ENCODE assay signal across 19 cellular contexts in genomic region chr13:91664036-91664435, GRCh38.
A peak's percentile ranks its signal among the peaks of the same experiment; 100 is the strongest.
DNase-seq lines count a peak whose midpoint lies in the region; ATAC-seq and TF ChIP-seq lines count a peak whose summit lies in the region.
"Had no signal": no experiment of that assay in that cellular context is flagged by ENCODE, and none has a peak within 500 bp of the region (broad histone marks: within the 10 kb centered on the region; RNA-seq: fewer than 3 reads in every experiment).

No MANE protein-coding gene starts in this region.

- H4K91ac ChIP-seq in mesenchymal stem cell (ENCODE audit: low read length): no peak overlapping the region

- H3K79me1 ChIP-seq in mesenchymal stem cell (replicated peaks; ENCODE audit: low read length, poor library complexity, severe bottlenecking): no peaks in the 10 kb centered on the region

- no peak overlapping the region for H3K23ac ChIP-seq in mesenchymal stem cell (ENCODE audit: low read length in 2 of 2)

- ATAC-seq in gastrocnemius medialis: no peak
- ATAC-seq: CD8-positive, alpha-beta T cell; GM23338 had no signal

- H3K4ac ChIP-seq in mesenchymal stem cell (ENCODE audit: low read depth in 1 of 2, low read length in 2 of 2): no peak overlapping the region

- no peak overlapping the region for H2BK5ac ChIP-seq in mesenchymal stem cell (ENCODE audit: low read depth, low read length, poor library complexity, severe bottlenecking)

- in situ Hi-C loops in gastrocnemius medialis (cut with MboI; ENCODE audit: low sequenced_read_pairs in 4 of 4): no loop called here

- H2BK15ac ChIP-seq in mesenchymal stem cell (ENCODE audit: low read depth, poor library complexity, severe bottlenecking): no peak overlapping the region

- no peak overlapping the region for H2AFZ ChIP-seq in mesenchymal stem cell (ENCODE audit: low read depth, low read length)
- H2AFZ ChIP-seq: GM23338 had no signal

- no peak overlapping the region for H3K18ac ChIP-seq in mesenchymal stem cell (ENCODE audit: low read depth in 1 of 2, low read length in 2 of 2)

- H2BK120ac ChIP-seq in mesenchymal stem cell (ENCODE audit: low read depth, low read length): no peak overlapping the region

- H2AK5ac ChIP-seq in mesenchymal stem cell (ENCODE audit: low read length, severe bottlenecking): no peak overlapping the region

- H2BK12ac ChIP-seq in mesenchymal stem cell (ENCODE audit: low read length in 2 of 2): no peak overlapping the region

- H4K8ac ChIP-seq in mesenchymal stem cell (ENCODE audit: low read length): no peak overlapping the region

- no peaks in the 10 kb centered on the region for H3K4me1 ChIP-seq in gastrocnemius medialis
- H3K4me1 ChIP-seq in mesenchymal stem cell (ENCODE audit: control insufficient read depth, insufficient read depth, low read depth, low read length): peaks cover 3% of the 10 kb centered on the region
- H3K4me1 ChIP-seq: BE2C had no signal

- no peak for TF ChIP-seq POLR2A in gastrocnemius medialis (IDR thresholded peaks at IDR 0.05)

- intact Hi-C loops in gastrocnemius medialis (cut with DNase I; ENCODE audit: low total_unique reads): no loop called here

- WGBS in mesenchymal stem cell: 62% methylated on average over 3 of the region's 3 CpGs

- H3K4me3 ChIP-seq in gastrocnemius medialis: no peak overlapping the region
- no peak overlapping the region for H3K4me3 ChIP-seq in mesenchymal stem cell (ENCODE audit: insufficient read depth in 1 of 2, low read depth in 1 of 2, low read length in 2 of 2)
- H3K4me3 ChIP-seq: GM23338, SK-N-MC had no signal

- H3K9me3 ChIP-seq in gastrocnemius medialis (no peaks in the 10 kb centered on the region), mesenchymal stem cell (ENCODE audit: control insufficient read depth, low read length) (no peaks in the 10 kb centered on the region)
- H3K9me3 ChIP-seq: BE2C had no signal

- DNase-seq in M059J (ENCODE audit: low read depth): peak; percentile 1
- DNase-seq in RKO (ENCODE audit: low spot score): peak; percentile 15
- DNase-seq in epithelial cell of prostate (ENCODE audit: low read depth, low spot score): peak; percentile 6
- peak; percentile 64 for DNase-seq in putamen (ENCODE audit: low spot score)
- no peak for DNase-seq in SIG-M5 treated with dmso at 0.1 percent for 504 hours (lab: John Stamatoyannopoulos, UW; ENCODE audit: unreplicated experiment)
- no peak for DNase-seq in gastrocnemius medialis
- no peak for DNase-seq in mesenchymal stem cell
- DNase-seq: BE2C; CD8-positive, alpha-beta T cell; GF-D8; Kasumi-1; MV-4-11; NCI-H1436; NCI-H2107; NCI-H446 treated with DMSO at 0.1 percent for 48 hours; NCI-H82; RPMI8226 had no signal

- H3K14ac ChIP-seq in mesenchymal stem cell (ENCODE audit: low read length in 2 of 2): no peak overlapping the region

- H3K27me3 ChIP-seq in gastrocnemius medialis: no peaks in the 10 kb centered on the region
- no peaks in the 10 kb centered on the region for H3K27me3 ChIP-seq in mesenchymal stem cell (ENCODE audit: control insufficient read depth in 1 of 2, insufficient read depth in 1 of 2, low read length in 2 of 2)
- H3K27me3 ChIP-seq: BE2C had no signal

- no peak overlapping the region for H3K9ac ChIP-seq in mesenchymal stem cell (ENCODE audit: low read length)

- no peak overlapping the region for H3K27ac ChIP-seq in epithelial cell of prostate
- no peak overlapping the region for H3K27ac ChIP-seq in gastrocnemius medialis
- no peak overlapping the region for H3K27ac ChIP-seq in mesenchymal stem cell (ENCODE audit: low read length, poor library complexity, severe bottlenecking)
- H3K27ac ChIP-seq: SK-N-MC had no signal

- H3K36me3 ChIP-seq in gastrocnemius medialis (no peaks in the 10 kb centered on the region), mesenchymal stem cell (ENCODE audit: control insufficient read depth in 1 of 2, insufficient read depth in 2 of 2, low read depth in 1 of 2, low read length in 2 of 2) (no peaks in the 10 kb centered on the region)
- H3K36me3 ChIP-seq: BE2C had no signal

- TF ChIP-seq CTCF in gastrocnemius medialis (IDR thresholded peaks at IDR 0.05 in 4 of 5, conservative IDR thresholded peaks at IDR 0.05 in 1 of 5): no peak

- no peak overlapping the region for H3K4me2 ChIP-seq in mesenchymal stem cell (ENCODE audit: low read length, poor library complexity, severe bottlenecking)
- H3K4me2 ChIP-seq: GM23338 had no signal

Comparison
In these comparisons a context has a peak if more than half of its experiments do, and no peak if none do; other contexts are left out.
1. DNase-seq: peak in M059J (single experiment), RKO (single experiment), epithelial cell of prostate (single experiment) and putamen (single experiment); none in SIG-M5 treated with dmso at 0.1 percent for 504 hours (single experiment), gastrocnemius medialis (0 of 2) and mesenchymal stem cell (single experiment).